ENCODE assay signal across 9 cellular contexts in genomic region chr16:52069866-52070265, GRCh38.
DNase-seq lines count a peak whose midpoint lies in the region; ATAC-seq, FAIRE-seq and TF ChIP-seq lines count a peak whose summit lies in the region.
"Had no signal": no experiment of that assay in that cellular context is flagged by ENCODE, and none has a peak within 500 bp of the region (broad histone marks: within the 10 kb centered on the region; RNA-seq: fewer than 3 reads in every experiment).

No MANE protein-coding gene starts in this region.

- H3K9me3 ChIP-seq in A673 (ENCODE audit: low read depth, low read length, poor library complexity, severe bottlenecking), result no peaks in the 10 kb centered on the region
- no peaks in the 10 kb centered on the region for H3K9me3 ChIP-seq in Karpas-422 (ENCODE audit: low read length)
- H3K9me3 ChIP-seq in naive thymus-derived CD4-positive, alpha-beta T cell (ENCODE audit: control insufficient read depth in 2 of 3, low read length in 3 of 3), result no peaks in the 10 kb centered on the region

- peak; percentile 98 for FAIRE-seq in islet of Langerhans (lab: Jason Lieb, UNC)

- H3K9ac ChIP-seq in Karpas-422 (ENCODE audit: low read length), result no peak overlapping the region

- H3K36me3 ChIP-seq in A673 (ENCODE audit: insufficient read depth, low read length, poor library complexity, severe bottlenecking), result no peaks in the 10 kb centered on the region
- H3K36me3 ChIP-seq in Karpas-422 (ENCODE audit: insufficient read depth, low read length), result no peaks in the 10 kb centered on the region
- no peaks in the 10 kb centered on the region for H3K36me3 ChIP-seq in naive thymus-derived CD4-positive, alpha-beta T cell (ENCODE audit: control insufficient read depth in 2 of 3, insufficient read depth in 3 of 3, low read length in 3 of 3)

- H3K27ac ChIP-seq in A673 (ENCODE audit: low read depth, low read length, poor library complexity, severe bottlenecking), result no peak overlapping the region
- no peak overlapping the region for H3K27ac ChIP-seq in Karpas-422 (ENCODE audit: low read length)
- no peak overlapping the region for H3K27ac ChIP-seq in RWPE1
- no peak overlapping the region for H3K27ac ChIP-seq in naive thymus-derived CD4-positive, alpha-beta T cell (ENCODE audit: low read depth, low read length)

- no peak for ATAC-seq in GM21447 (IDR thresholded peaks at IDR 0.05; ENCODE audit: unreplicated experiment)
- no peak for ATAC-seq in naive thymus-derived CD4-positive, alpha-beta T cell

- intact Hi-C loops in A673 (cut with micrococcal nuclease; ENCODE audit: unreplicated experiment), result loop anchor here (1.0 to 10.0 kb wide), 4 partner anchors 121 to 1442 kb away; no protein-coding TSS in a partner anchor
- intact Hi-C loops in naive thymus-derived CD4-positive, alpha-beta T cell (cut with micrococcal nuclease), result no loop called here

- no peaks in the 10 kb centered on the region for H3K27me3 Mint-ChIP-seq in naive thymus-derived CD4-positive, alpha-beta T cell

- peaks cover 3% of the 10 kb centered on the region for H3K4me1 ChIP-seq in A673 (ENCODE audit: insufficient read depth, low read length, poor library complexity, severe bottlenecking)
- H3K4me1 ChIP-seq in Karpas-422 (ENCODE audit: low read length), result no peaks in the 10 kb centered on the region
- H3K4me1 ChIP-seq in naive thymus-derived CD4-positive, alpha-beta T cell (ENCODE audit: control insufficient read depth in 2 of 2, insufficient read depth in 2 of 2, low read length in 2 of 2), result no peaks in the 10 kb centered on the region

- no peak overlapping the region for H3K4me2 ChIP-seq in Karpas-422 (ENCODE audit: low read depth, low read length, poor library complexity, severe bottlenecking)

- no TSS peak for BruUV-seq in A673 (replicated peaks; lab: Mats Ljungman, UMichigan)

- no peaks in the 10 kb centered on the region for H3K36me3 Mint-ChIP-seq in naive thymus-derived CD4-positive, alpha-beta T cell

- peak; percentile 79 for DNase-seq in A673 (ENCODE audit: low spot score)
- DNase-seq in Karpas-422, result peak; percentile 67
- DNase-seq in RWPE1 (ENCODE audit: low spot score), result peak; percentile 34
- DNase-seq in NOMO-1 treated with dmso at 0.1 percent for 144 hours (lab: John Stamatoyannopoulos, UW; ENCODE audit: unreplicated experiment), result no peak
- no peak for DNase-seq in naive thymus-derived CD4-positive, alpha-beta T cell
- DNase-seq in activated gamma-delta T cell treated with Interleukin-2 at 50 U/mL for 16 hours, result no peak
- DNase-seq: activated naive CD4-positive, alpha-beta T cell treated with Interleukin-2 at 50 U/mL for 16 hours had no signal

- no peaks in the 10 kb centered on the region for H3K79me2 ChIP-seq in Karpas-422 (ENCODE audit: low read length)

- peaks cover 0 to 18% (median 5%) of the 10 kb centered on the region in 11 donors for H3K9me3 Mint-ChIP-seq in naive thymus-derived CD4-positive, alpha-beta T cell

- CTCF ChIA-PET in A673 (lab: Charles Lee), result interaction anchor here (1.1 to 2.4 kb wide), 5 partner anchors 113 to 953 kb away, joined by 3 to 17 read pairs (median 15); no protein-coding TSS in a partner anchor
- CTCF ChIA-PET in RWPE1 (lab: Yijun Ruan, JAX), result interaction anchor here (0.5 to 2.9 kb wide), 16 partner anchors 17 to 952 kb away, joined by 3 to 21 read pairs (median 4); no protein-coding TSS in a partner anchor
- CTCF ChIA-PET in naive thymus-derived CD4-positive, alpha-beta T cell (lab: Charles Lee), result no interaction called here

- no peaks in the 10 kb centered on the region for H3K4me1 Mint-ChIP-seq in naive thymus-derived CD4-positive, alpha-beta T cell

- TF ChIP-seq CTCF in A673 (conservative IDR thresholded peaks at IDR 0.05; ENCODE audit: low read depth, low read length), result peak; percentile 67
- TF ChIP-seq CTCF in RWPE1 (conservative IDR thresholded peaks at IDR 0.05; ENCODE audit: low read depth), result peak; percentile 44

- H4K20me1 ChIP-seq in Karpas-422 (ENCODE audit: insufficient read depth, low read depth, low read length), result no peaks in the 10 kb centered on the region

- H3K27me3 ChIP-seq in A673 (replicated peaks; ENCODE audit: insufficient read depth, low read depth, low read length, poor library complexity), result peaks cover 6% of the 10 kb centered on the region
- no peaks in the 10 kb centered on the region for H3K27me3 ChIP-seq in Karpas-422 (ENCODE audit: low read length)
- H3K27me3 ChIP-seq in naive thymus-derived CD4-positive, alpha-beta T cell (ENCODE audit: control insufficient read depth in 2 of 2, insufficient read depth in 2 of 2, low read length in 2 of 2), result no peaks in the 10 kb centered on the region

- no peak overlapping the region for H3K4me3 Mint-ChIP-seq in naive thymus-derived CD4-positive, alpha-beta T cell

- H3K9me2 ChIP-seq in Karpas-422 (replicated peaks; ENCODE audit: insufficient read depth, low read length), result no peaks in the 10 kb centered on the region

- H3K4me3 ChIP-seq in A673 (ENCODE audit: low read depth, low read length, poor library complexity, severe bottlenecking), result no peak overlapping the region
- H3K4me3 ChIP-seq in Karpas-422 (ENCODE audit: low read length), result no peak overlapping the region
- H3K4me3 ChIP-seq in naive thymus-derived CD4-positive, alpha-beta T cell (ENCODE audit: low read length), result no peak overlapping the region

- POLR2A ChIA-PET in A673 (lab: Charles Lee; ENCODE audit: low non-redundant PET) (no interaction called here), RWPE1 (lab: Yijun Ruan, JAX; ENCODE audit: low non-redundant PET) (no interaction called here)
- POLR2A ChIA-PET in naive thymus-derived CD4-positive, alpha-beta T cell (lab: Charles Lee), result no interaction called here

- H2AFZ ChIP-seq in Karpas-422 (ENCODE audit: low read length), result no peak overlapping the region

- H3K27ac Mint-ChIP-seq in naive thymus-derived CD4-positive, alpha-beta T cell, result no peak overlapping the region

Comparison
In these comparisons a context has a peak if more than half of its experiments do, and no peak if none do; other contexts are left out.
1. DNase-seq: peak in A673 (single experiment), Karpas-422 (single experiment) and RWPE1 (single experiment); none in NOMO-1 treated with dmso at 0.1 percent for 144 hours (single experiment), naive thymus-derived CD4-positive, alpha-beta T cell (0 of 9) and activated gamma-delta T cell treated with Interleukin-2 at 50 U/mL for 16 hours (single experiment).